23 cellular contexts compared by ENCODE assay signal in the genomic region with DNA sequence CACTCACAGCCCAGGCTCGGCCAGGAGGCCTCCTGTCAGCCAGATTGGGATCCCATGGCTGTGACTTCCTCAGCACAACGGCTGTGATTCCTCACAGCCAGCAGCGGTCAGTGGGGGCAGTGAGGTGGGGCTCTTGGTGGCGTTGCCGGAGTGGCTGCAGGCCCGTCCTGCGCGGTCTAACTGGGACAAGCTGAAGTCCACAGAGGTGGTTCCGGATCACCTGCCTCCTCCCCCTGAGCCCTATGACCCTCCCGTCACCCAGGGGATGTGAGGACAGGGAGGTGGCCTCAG. TPM values are rescaled to one million over a fixed set of nuclear protein-coding genes. Genes with fewer than 3 reads are reported as not detected.
"Had no signal": no experiment of that assay in that cellular context is flagged by ENCODE, and none has a peak within 500 bp of the region (broad histone marks: within the 10 kb centered on the region; RNA-seq: fewer than 3 reads in every experiment).

No MANE protein-coding gene starts in this region.

- DNase-seq: activated B cell treated with CpG ODN at 0.5 μM for 24 hours; activated CD4-positive, alpha-beta T cell treated with anti-CD3 and anti-CD28 coated beads, Interleukin-2, amount 10 ng/mL, durations not matched to agents 24 days and 14 days; activated CD8-positive, alpha-beta memory T cell treated with anti-CD3 and anti-CD28 coated beads, Interleukin-2, amount 50 U/mL, for 4 hours; activated CD8-positive, alpha-beta T cell treated with anti-CD3 and anti-CD28 coated beads, Interleukin-2, amount 10 ng/mL, durations not matched to agents 7 days and 5 days; activated gamma-delta T cell treated with Interleukin-2 at 50 U/mL for 16 hours; activated naive CD8-positive, alpha-beta T cell treated with anti-CD3 and anti-CD28 coated beads, Interleukin-2, amount 10 ng/mL, durations not matched to agents 7 days and 5 days; activated T-cell treated with anti-CD3 and anti-CD28 coated beads, Interleukin-2, amount 50 U/mL, for 48 hours; brain microvascular endothelial cell; cerebellar nuclear complex; dermis blood vessel endothelial cell; left ventricle myocardium inferior; natural killer cell; small intestine; stimulated activated CD4-positive, alpha-beta T cell treated with anti-CD3 and anti-CD28 coated beads, Interleukin-4, amount 100 ng/mL, for 24 hours; stimulated activated naive CD4-positive, alpha-beta T cell treated with Interleukin-2 at 50 U/mL for 16 hours; SW 1271; testis had no signal

- H3K27me3 ChIP-seq: brain microvascular endothelial cell, right atrium auricular region, testis had no signal

- ATAC-seq: activated CD8-positive, alpha-beta T cell treated with anti-CD3 and anti-CD28 coated beads, Interleukin-2, amount 10 ng/mL, durations not matched to agents 7 days and 5 days; gastroesophageal sphincter; natural killer cell had no signal

- H3K27ac ChIP-seq: brain microvascular endothelial cell, gastroesophageal sphincter, left ventricle myocardium inferior, right atrium auricular region, testis had no signal

- H3K4me3 Mint-ChIP-seq: activated B cell treated with CpG ODN at 0.5 μM for 24 hours; activated CD4-positive, alpha-beta T cell treated with anti-CD3 and anti-CD28 coated beads, Interleukin-2, amount 10 ng/mL, durations not matched to agents 24 days and 14 days; activated CD8-positive, alpha-beta T cell treated with anti-CD3 and anti-CD28 coated beads, Interleukin-2, amount 10 ng/mL, durations not matched to agents 7 days and 5 days; activated naive CD8-positive, alpha-beta T cell treated with anti-CD3 and anti-CD28 coated beads, Interleukin-2, amount 10 ng/mL, durations not matched to agents 7 days and 5 days; natural killer cell had no signal

- H3K36me3 ChIP-seq: brain microvascular endothelial cell, gastroesophageal sphincter, left ventricle myocardium inferior, right atrium auricular region had no signal

- H3K9me3 Mint-ChIP-seq: activated B cell treated with CpG ODN at 0.5 μM for 24 hours; activated CD4-positive, alpha-beta T cell treated with anti-CD3 and anti-CD28 coated beads, Interleukin-2, amount 10 ng/mL, durations not matched to agents 24 days and 14 days; activated naive CD8-positive, alpha-beta T cell treated with anti-CD3 and anti-CD28 coated beads, Interleukin-2, amount 10 ng/mL, durations not matched to agents 7 days and 5 days; natural killer cell had no signal

- H3K27me3 Mint-ChIP-seq: activated B cell treated with CpG ODN at 0.5 μM for 24 hours; activated CD4-positive, alpha-beta T cell treated with anti-CD3 and anti-CD28 coated beads, Interleukin-2, amount 10 ng/mL, durations not matched to agents 24 days and 14 days had no signal

- H3K9me3 ChIP-seq: gastroesophageal sphincter, left ventricle myocardium inferior, right atrium auricular region, testis had no signal

- H3K4me1 ChIP-seq: gastroesophageal sphincter, left ventricle myocardium inferior, right atrium auricular region, testis had no signal

- H3K4me1 Mint-ChIP-seq: activated B cell treated with CpG ODN at 0.5 μM for 24 hours had no signal

- H3K27ac Mint-ChIP-seq: activated B cell treated with CpG ODN at 0.5 μM for 24 hours; activated CD4-positive, alpha-beta T cell treated with anti-CD3 and anti-CD28 coated beads, Interleukin-2, amount 10 ng/mL, durations not matched to agents 24 days and 14 days; activated CD8-positive, alpha-beta T cell treated with anti-CD3 and anti-CD28 coated beads, Interleukin-2, amount 10 ng/mL, durations not matched to agents 7 days and 5 days; activated naive CD8-positive, alpha-beta T cell treated with anti-CD3 and anti-CD28 coated beads, Interleukin-2, amount 10 ng/mL, durations not matched to agents 7 days and 5 days; natural killer cell; progenitor cell of endocrine pancreas had no signal

- H3K4me3 ChIP-seq: gastroesophageal sphincter, left ventricle myocardium inferior, right atrium auricular region, testis had no signal

- FAIRE-seq: islet of Langerhans, small intestine, TTC549 had no signal

- H3K36me3 Mint-ChIP-seq: activated naive CD8-positive, alpha-beta T cell treated with anti-CD3 and anti-CD28 coated beads, Interleukin-2, amount 10 ng/mL, durations not matched to agents 7 days and 5 days; natural killer cell had no signal

RNA-seq across cellular contexts. Expression of a gene that starts 39.5 kb away (rescaled TPM):
- total RNA-seq: activated CD4-positive, alpha-beta T cell treated with anti-CD3 and anti-CD28 coated beads, Interleukin-2, amount 10 ng/mL, durations not matched to agents 24 days and 14 days; activated CD8-positive, alpha-beta T cell treated with anti-CD3 and anti-CD28 coated beads, Interleukin-2, amount 10 ng/mL, durations not matched to agents 7 days and 5 days; activated naive CD8-positive, alpha-beta T cell treated with anti-CD3 and anti-CD28 coated beads, Interleukin-2, amount 10 ng/mL, durations not matched to agents 7 days and 5 days; dermis blood vessel endothelial cell; left ventricle myocardium inferior; omental fat pad had no signal
